ENCODE assay signal across 7 cellular contexts in the genomic region with DNA sequence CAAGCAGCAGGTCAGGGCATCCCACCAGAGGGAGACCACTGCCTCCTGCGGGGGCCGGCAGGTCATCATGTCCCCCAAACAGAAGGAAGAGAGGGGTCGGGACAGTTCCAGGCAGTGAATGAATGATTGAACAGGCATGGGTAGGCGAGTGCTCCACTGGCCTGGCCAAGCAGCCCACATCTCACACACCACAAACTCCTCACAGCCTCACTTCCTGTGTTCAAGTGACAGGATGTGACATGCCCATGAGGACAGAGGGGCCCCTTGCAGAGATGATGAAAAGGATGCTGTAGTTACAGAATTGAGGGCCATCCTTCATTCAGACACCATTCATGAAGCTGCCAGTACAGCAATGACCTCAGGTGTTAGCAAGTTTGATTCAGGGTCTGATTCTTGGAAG. TPM values are rescaled to one million over a fixed set of nuclear protein-coding genes. Genes with fewer than 3 reads are reported as not detected.
DNase-seq lines count a peak whose midpoint lies in the region; ATAC-seq lines count a peak whose summit lies in the region.

No MANE protein-coding gene starts in this region.

- peak; percentile 50 for ATAC-seq in HG03139 (IDR thresholded peaks at IDR 0.05; ENCODE audit: unreplicated experiment)
- ATAC-seq in left lobe of liver, result no peak

- DNase-seq in GM19240 (ENCODE audit: insufficient read length, low spot score), result peak; percentile 68
- DNase-seq in activated CD8-positive, alpha-beta memory T cell treated with anti-CD3 and anti-CD28 coated beads for 48 hours (ENCODE audit: low read depth in 2 of 3, low spot score in 2 of 3), result peak in 2 of 3 experiments; percentile 20 to 26
- peak; percentile 9 for DNase-seq in stimulated activated CD8-positive, alpha-beta memory T cell treated with anti-CD3 and anti-CD28 coated beads, Interleukin-12 subunit alpha, Interleukin-12 subunit beta, amount 100 ng/mL, for 24 hours (ENCODE audit: extremely low read depth)
- no peak for DNase-seq in NCI-H82 treated with DMSO at 0.1 percent for 48 hours (lab: John Stamatoyannopoulos, UW; ENCODE audit: unreplicated experiment)
- DNase-seq in hypothalamus (lab: John Stamatoyannopoulos, UW), result no peak
- DNase-seq in left lobe of liver (ENCODE audit: low spot score), result no peak

RNA-seq across cellular contexts. Expression of a gene that starts 3.7 kb away (rescaled TPM):
- total RNA-seq in left lobe of liver, result 58.7 TPM

Comparison
In these comparisons a context has a peak if more than half of its experiments do, and no peak if none do; other contexts are left out.
1. DNase-seq: peak in GM19240 (single experiment), activated CD8-positive, alpha-beta memory T cell treated with anti-CD3 and anti-CD28 coated beads for 48 hours (2 of 3) and stimulated activated CD8-positive, alpha-beta memory T cell treated with anti-CD3 and anti-CD28 coated beads, Interleukin-12 subunit alpha, Interleukin-12 subunit beta, amount 100 ng/mL, for 24 hours (single experiment); none in NCI-H82 treated with DMSO at 0.1 percent for 48 hours (single experiment), hypothalamus (0 of 51) and left lobe of liver (single experiment).